Comparison of ENCODE assay signal across 1 cellular context in genomic region chr11:77066229-77067023, GRCh38.
A peak's percentile ranks its signal among the peaks of the same experiment; 100 is the strongest.
TF ChIP-seq lines count a peak whose summit lies in the region.

Gene CAPN5 (plus strand): TSS chr11:77066971. CDS start chr11:77084887, 17,916 bp downstream.

TF ChIP-seq in K562, 482 proteins besides CTCF, POLR2A, EP300 and RAD21 (continued from another document and continues in another):
- TF ChIP-seq BCLAF1 (IDR thresholded peaks at IDR 0.05; ENCODE audit: borderline replicate concordance in 1 of 2, control insufficient read depth in 1 of 2, low read depth in 2 of 2, low read length in 1 of 2) (no peak), HCFC1 (IDR thresholded peaks at IDR 0.05; ENCODE audit: low read depth, low read length) (no peak), FOXP1 (CRISPR knock-in tag; IDR thresholded peaks at IDR 0.05) (no peak), CHD7 (IDR thresholded peaks at IDR 0.05; ENCODE audit: low read depth, low read length) (no peak), SP1 (CRISPR knock-in tag; IDR thresholded peaks at IDR 0.05) (peak; percentile 53; the same call in 1 of the 2 replicates), ZNF77 (CRISPR knock-in tag; IDR thresholded peaks at IDR 0.05) (no peak), STAT5A (IDR thresholded peaks at IDR 0.05; ENCODE audit: borderline replicate concordance, low read length) (no peak), NFXL1 (CRISPR knock-in tag; IDR thresholded peaks at IDR 0.05) (no peak), SMAD4 (CRISPR knock-in tag; conservative IDR thresholded peaks at IDR 0.05) (peak; percentile 73; the same call in 1 of the 2 replicates), BRD4 (IDR thresholded peaks at IDR 0.05) (no peak), NFIX (CRISPR knock-in tag; IDR thresholded peaks at IDR 0.05; ENCODE audit: low read depth) (no peak), BACH1 (tag; IDR thresholded peaks at IDR 0.05) (no peak), POLR2G (IDR thresholded peaks at IDR 0.05; ENCODE audit: low read depth, low read length) (peak; percentile 71), CCAR2 (IDR thresholded peaks at IDR 0.05; ENCODE audit: low read depth, low read length) (no peak), KAT8 (IDR thresholded peaks at IDR 0.05; ENCODE audit: low read depth) (no peak), CREBBP (IDR thresholded peaks at IDR 0.05; ENCODE audit: low read depth, low read length) (no peak), THRA (IDR thresholded peaks at IDR 0.05) (no peak), ZNF583 (CRISPR knock-in tag; IDR thresholded peaks at IDR 0.05) (0 out of 2 replicates have a peak, but pooled peaks have one; percentile 28), NBN (IDR thresholded peaks at IDR 0.05; ENCODE audit: low read depth) (no peak), BDP1 (IDR thresholded peaks at IDR 0.05; ENCODE audit: insufficient read depth, insufficient read length) (no peak), ATF3 (IDR thresholded peaks at IDR 0.05) (no peak), ATF3 (CRISPR knock-in tag; conservative IDR thresholded peaks at IDR 0.05) (no peak), FOXO4 (CRISPR knock-in tag; IDR thresholded peaks at IDR 0.05) (no peak), SMAD1 (IDR thresholded peaks at IDR 0.05; ENCODE audit: low read depth, low read length, partially characterized antibody) (no peak), IFI16 (CRISPR knock-in tag; IDR thresholded peaks at IDR 0.05) (no peak), SOX6 (IDR thresholded peaks at IDR 0.05) (no peak), ZBED1 (IDR thresholded peaks at IDR 0.05) (no peak)
- TF ChIP-seq, protein P1, sequence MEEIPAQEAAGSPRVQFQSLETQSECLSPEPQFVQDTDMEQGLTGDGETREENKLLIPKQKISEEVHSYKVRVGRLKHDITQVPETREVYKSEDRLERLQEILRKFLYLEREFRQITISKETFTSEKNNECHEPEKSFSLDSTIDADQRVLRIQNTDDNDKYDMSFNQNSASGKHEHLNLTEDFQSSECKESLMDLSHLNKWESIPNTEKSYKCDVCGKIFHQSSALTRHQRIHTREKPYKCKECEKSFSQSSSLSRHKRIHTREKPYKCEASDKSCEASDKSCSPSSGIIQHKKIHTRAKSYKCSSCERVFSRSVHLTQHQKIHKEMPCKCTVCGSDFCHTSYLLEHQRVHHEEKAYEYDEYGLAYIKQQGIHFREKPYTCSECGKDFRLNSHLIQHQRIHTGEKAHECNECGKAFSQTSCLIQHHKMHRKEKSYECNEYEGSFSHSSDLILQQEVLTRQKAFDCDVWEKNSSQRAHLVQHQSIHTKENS (CRISPR knock-in tag; IDR thresholded peaks at IDR 0.05): no peak
- TF ChIP-seq, protein P2, sequence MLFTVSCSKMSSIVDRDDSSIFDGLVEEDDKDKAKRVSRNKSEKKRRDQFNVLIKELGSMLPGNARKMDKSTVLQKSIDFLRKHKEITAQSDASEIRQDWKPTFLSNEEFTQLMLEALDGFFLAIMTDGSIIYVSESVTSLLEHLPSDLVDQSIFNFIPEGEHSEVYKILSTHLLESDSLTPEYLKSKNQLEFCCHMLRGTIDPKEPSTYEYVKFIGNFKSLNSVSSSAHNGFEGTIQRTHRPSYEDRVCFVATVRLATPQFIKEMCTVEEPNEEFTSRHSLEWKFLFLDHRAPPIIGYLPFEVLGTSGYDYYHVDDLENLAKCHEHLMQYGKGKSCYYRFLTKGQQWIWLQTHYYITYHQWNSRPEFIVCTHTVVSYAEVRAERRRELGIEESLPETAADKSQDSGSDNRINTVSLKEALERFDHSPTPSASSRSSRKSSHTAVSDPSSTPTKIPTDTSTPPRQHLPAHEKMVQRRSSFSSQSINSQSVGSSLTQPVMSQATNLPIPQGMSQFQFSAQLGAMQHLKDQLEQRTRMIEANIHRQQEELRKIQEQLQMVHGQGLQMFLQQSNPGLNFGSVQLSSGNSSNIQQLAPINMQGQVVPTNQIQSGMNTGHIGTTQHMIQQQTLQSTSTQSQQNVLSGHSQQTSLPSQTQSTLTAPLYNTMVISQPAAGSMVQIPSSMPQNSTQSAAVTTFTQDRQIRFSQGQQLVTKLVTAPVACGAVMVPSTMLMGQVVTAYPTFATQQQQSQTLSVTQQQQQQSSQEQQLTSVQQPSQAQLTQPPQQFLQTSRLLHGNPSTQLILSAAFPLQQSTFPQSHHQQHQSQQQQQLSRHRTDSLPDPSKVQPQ (CRISPR knock-in tag; IDR thresholded peaks at IDR 0.05; ENCODE audit: borderline replicate concordance): no peak
- TF ChIP-seq, protein P3, sequence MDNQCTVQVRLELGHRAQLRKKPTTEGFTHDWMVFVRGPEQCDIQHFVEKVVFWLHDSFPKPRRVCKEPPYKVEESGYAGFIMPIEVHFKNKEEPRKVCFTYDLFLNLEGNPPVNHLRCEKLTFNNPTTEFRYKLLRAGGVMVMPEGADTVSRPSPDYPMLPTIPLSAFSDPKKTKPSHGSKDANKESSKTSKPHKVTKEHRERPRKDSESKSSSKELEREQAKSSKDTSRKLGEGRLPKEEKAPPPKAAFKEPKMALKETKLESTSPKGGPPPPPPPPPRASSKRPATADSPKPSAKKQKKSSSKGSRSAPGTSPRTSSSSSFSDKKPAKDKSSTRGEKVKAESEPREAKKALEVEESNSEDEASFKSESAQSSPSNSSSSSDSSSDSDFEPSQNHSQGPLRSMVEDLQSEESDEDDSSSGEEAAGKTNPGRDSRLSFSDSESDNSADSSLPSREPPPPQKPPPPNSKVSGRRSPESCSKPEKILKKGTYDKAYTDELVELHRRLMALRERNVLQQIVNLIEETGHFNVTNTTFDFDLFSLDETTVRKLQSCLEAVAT (IDR thresholded peaks at IDR 0.05): no peak
- TF ChIP-seq, protein P4, sequence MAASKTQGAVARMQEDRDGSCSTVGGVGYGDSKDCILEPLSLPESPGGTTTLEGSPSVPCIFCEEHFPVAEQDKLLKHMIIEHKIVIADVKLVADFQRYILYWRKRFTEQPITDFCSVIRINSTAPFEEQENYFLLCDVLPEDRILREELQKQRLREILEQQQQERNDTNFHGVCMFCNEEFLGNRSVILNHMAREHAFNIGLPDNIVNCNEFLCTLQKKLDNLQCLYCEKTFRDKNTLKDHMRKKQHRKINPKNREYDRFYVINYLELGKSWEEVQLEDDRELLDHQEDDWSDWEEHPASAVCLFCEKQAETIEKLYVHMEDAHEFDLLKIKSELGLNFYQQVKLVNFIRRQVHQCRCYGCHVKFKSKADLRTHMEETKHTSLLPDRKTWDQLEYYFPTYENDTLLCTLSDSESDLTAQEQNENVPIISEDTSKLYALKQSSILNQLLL (CRISPR knock-in tag; IDR thresholded peaks at IDR 0.05; ENCODE audit: borderline replicate concordance): no peak
